In the genomic region with DNA sequence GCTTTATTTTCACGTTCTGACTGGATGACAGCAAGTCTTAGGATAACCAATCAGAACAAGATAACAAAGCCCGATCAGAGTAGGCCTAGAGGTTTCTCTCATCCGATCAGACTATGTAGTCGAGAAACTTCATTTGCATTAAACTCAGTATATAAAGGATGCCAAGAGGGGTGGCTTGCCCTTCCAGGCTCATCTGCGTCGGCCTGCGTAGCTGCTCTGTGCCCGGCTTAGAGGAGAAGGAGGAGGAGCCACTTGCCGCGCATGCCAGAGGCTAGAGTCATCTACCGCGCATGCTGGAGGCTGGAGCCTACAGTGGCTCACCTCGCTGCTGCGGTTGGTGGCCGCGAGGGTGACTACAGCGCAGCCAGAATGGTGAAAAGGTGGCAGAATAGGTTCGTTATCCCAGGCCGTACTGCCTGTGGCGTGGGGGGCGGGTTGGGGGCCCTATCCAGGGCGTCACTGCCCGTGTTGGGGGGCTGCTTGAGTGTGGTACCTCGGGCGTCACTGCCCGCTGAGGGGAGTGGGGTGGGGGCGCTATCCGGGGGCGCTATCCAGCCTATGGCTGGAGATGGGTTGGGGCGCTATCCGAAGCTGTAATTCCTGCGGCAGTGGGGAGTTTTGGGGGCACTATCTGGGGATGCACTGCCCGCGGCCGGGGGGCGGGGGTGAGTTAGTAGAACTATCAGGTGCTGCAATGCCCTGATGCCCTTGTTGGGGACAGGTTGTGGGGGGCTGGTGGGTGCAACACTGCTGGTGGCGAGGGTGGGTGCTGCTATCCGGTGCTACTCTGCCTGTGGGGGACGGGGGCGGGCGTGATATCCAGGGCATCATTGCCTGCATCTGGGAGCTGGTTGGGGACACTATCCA, we compare ENCODE assay signal across 8 cellular contexts. TPM values are rescaled to one million over a fixed set of nuclear protein-coding genes. Genes with fewer than 3 reads are reported as not detected.
A peak's percentile ranks its signal among the peaks of the same experiment; 100 is the strongest.
DNase-seq lines count a peak whose midpoint lies in the region; ATAC-seq, FAIRE-seq and TF ChIP-seq lines count a peak whose summit lies in the region.

RFPL2 (minus strand) TSS at position 218 of the 867 bp plus-strand sequence. CDS start 2,622 bp downstream, outside the sequence.

- TF ChIP-seq POLR2A in H54 (IDR thresholded peaks at IDR 0.05; ENCODE audit: low read depth, low read length) = no peak

- H3K27me3 Mint-ChIP-seq in CD4-positive, CD25-positive, alpha-beta regulatory T cell = peaks cover 34% of the 10 kb centered on the region
- H3K27me3 Mint-ChIP-seq in T-helper 1 cell treated with Interleukin-12 subunit alpha and Interleukin-12 subunit beta and Interleukin-4 antibody, amounts not matched to agents 30 μg/mL and 1 μg/mL, for 36 hours (ENCODE audit: low read depth) = peaks cover 31% of the 10 kb centered on the region

- no peaks in the 10 kb centered on the region for H3K27me3 ChIP-seq in CD4-positive, CD25-positive, alpha-beta regulatory T cell (ENCODE audit: control insufficient read depth, insufficient read depth, low read length)

- peak; percentile 26 to 60 for ATAC-seq in CD4-positive, CD25-positive, alpha-beta regulatory T cell (ENCODE audit: low read depth in 2 of 2)
- ATAC-seq in HG03521 (IDR thresholded peaks at IDR 0.05; ENCODE audit: unreplicated experiment) = no peak

- H3K4me3 Mint-ChIP-seq in CD4-positive, CD25-positive, alpha-beta regulatory T cell = peak within 1 kb of the TSS; percentile 38 to 94 (median 73)
- peak within 1 kb of the TSS; percentile 66 for H3K4me3 Mint-ChIP-seq in T-helper 1 cell treated with Interleukin-12 subunit alpha and Interleukin-12 subunit beta and Interleukin-4 antibody, amounts not matched to agents 30 μg/mL and 1 μg/mL, for 36 hours

- FAIRE-seq in H54 (lab: Jason Lieb, UNC) = no peak

- H3K27ac ChIP-seq in CD4-positive, CD25-positive, alpha-beta regulatory T cell (ENCODE audit: insufficient read depth, low read length, poor library complexity, severe bottlenecking) = no peak within 1 kb of the TSS

- peak in 2 of 3 donors; percentile 30 to 41 for DNase-seq in CD4-positive, CD25-positive, alpha-beta regulatory T cell
- DNase-seq in HuH-7 (ENCODE audit: low spot score) (peak; percentile 88), mucosa of gallbladder (ENCODE audit: low spot score) (peak; percentile 13), H54 (ENCODE audit: insufficient read length, low spot score) (no peak)
- DNase-seq in effector CD8-positive, alpha-beta T cell (lab: John Stamatoyannopoulos, UW) = peak; percentile 36
- no peak for DNase-seq in effector CD4-positive, alpha-beta T cell

- no peaks in the 10 kb centered on the region for H3K9me3 ChIP-seq in CD4-positive, CD25-positive, alpha-beta regulatory T cell (ENCODE audit: control insufficient read depth in 2 of 2, low read length in 2 of 2)

- H3K4me1 ChIP-seq in CD4-positive, CD25-positive, alpha-beta regulatory T cell (ENCODE audit: control insufficient read depth, insufficient read depth, low read length, poor library complexity, severe bottlenecking) = peaks cover 42% of the 10 kb centered on the region

- H3K27ac Mint-ChIP-seq in CD4-positive, CD25-positive, alpha-beta regulatory T cell = peak within 1 kb of the TSS; percentile 43 to 89 (median 82)
- H3K27ac Mint-ChIP-seq in T-helper 1 cell treated with Interleukin-12 subunit alpha and Interleukin-12 subunit beta and Interleukin-4 antibody, amounts not matched to agents 30 μg/mL and 1 μg/mL, for 36 hours = no peak within 1 kb of the TSS

- H3K36me3 Mint-ChIP-seq in CD4-positive, CD25-positive, alpha-beta regulatory T cell = no peaks in the 10 kb centered on the region
- peaks cover 1% of the 10 kb centered on the region for H3K36me3 Mint-ChIP-seq in T-helper 1 cell treated with Interleukin-12 subunit alpha and Interleukin-12 subunit beta and Interleukin-4 antibody, amounts not matched to agents 30 μg/mL and 1 μg/mL, for 36 hours (ENCODE audit: low read depth)

- H3K4me3 ChIP-seq in CD4-positive, CD25-positive, alpha-beta regulatory T cell (ENCODE audit: low read depth, low read length) = peak within 1 kb of the TSS; percentile 54

- H3K36me3 ChIP-seq in CD4-positive, CD25-positive, alpha-beta regulatory T cell (ENCODE audit: control insufficient read depth, insufficient read depth, low read length) = no peaks in the 10 kb centered on the region

- H3K4me1 Mint-ChIP-seq in CD4-positive, CD25-positive, alpha-beta regulatory T cell = peaks cover 0 to 70% (median 23%) of the 10 kb centered on the region in 4 donors
- H3K4me1 Mint-ChIP-seq in T-helper 1 cell treated with Interleukin-12 subunit alpha and Interleukin-12 subunit beta and Interleukin-4 antibody, amounts not matched to agents 30 μg/mL and 1 μg/mL, for 36 hours (ENCODE audit: low read depth) = peaks cover 30% of the 10 kb centered on the region

- no peaks in the 10 kb centered on the region for H3K9me3 Mint-ChIP-seq in CD4-positive, CD25-positive, alpha-beta regulatory T cell
- no peaks in the 10 kb centered on the region for H3K9me3 Mint-ChIP-seq in T-helper 1 cell treated with Interleukin-12 subunit alpha and Interleukin-12 subunit beta and Interleukin-4 antibody, amounts not matched to agents 30 μg/mL and 1 μg/mL, for 36 hours

RNA-seq across cellular contexts. Expression of gene RFPL2, which starts in this region (rescaled TPM):
- total RNA-seq in CD4-positive, CD25-positive, alpha-beta regulatory T cell = 1.5 TPM
- 1 to 10 TPM in 1 of 4 donors, under 1 TPM in 3; 0.27 to 2.6 (median 0.34) TPM for polyA plus RNA-seq in CD4-positive, CD25-positive, alpha-beta regulatory T cell
- total RNA-seq in mucosa of gallbladder = 0.14 TPM

Comparison
In these comparisons a context has a peak if more than half of its experiments do, and no peak if none do; other contexts are left out.
1. Peak in DNase-seq in mucosa of gallbladder; RNA of the gene not detected or under 1 TPM.
2. DNase-seq: peak in CD4-positive, CD25-positive, alpha-beta regulatory T cell (2 of 3), HuH-7 (single experiment) and effector CD8-positive, alpha-beta T cell (single experiment); none in H54 (single experiment) and effector CD4-positive, alpha-beta T cell (single experiment).